ENCODE assay signal across 30 cellular contexts in genomic region chr19:12261554-12261953, GRCh38.
"Had no signal": no experiment of that assay in that cellular context is flagged by ENCODE, and none has a peak within 500 bp of the region (broad histone marks: within the 10 kb centered on the region; RNA-seq: fewer than 3 reads in every experiment).

No MANE protein-coding gene starts in this region.

- H3K36me3 ChIP-seq: ascending aorta, cardiac muscle cell had no signal

- H3K4me3 ChIP-seq: ascending aorta, cardiac muscle cell had no signal

- ATAC-seq: activated CD8-positive, alpha-beta T cell treated with anti-CD3 and anti-CD28 coated beads for 36 hours; activated naive CD8-positive, alpha-beta T cell treated with anti-CD3 and anti-CD28 coated beads, Interleukin-2, amount 50 U/mL, for 24 hours; T-cell had no signal

- H3K27ac ChIP-seq: ascending aorta, cardiac muscle cell, VCaP had no signal

- H3K4me1 ChIP-seq: ascending aorta had no signal

- FAIRE-seq: bronchial epithelial cell, TTC549 had no signal

- DNase-seq: activated B cell treated with CpG ODN at 0.5 μM for 24 hours; activated CD4-positive, alpha-beta memory T cell treated with anti-CD3 and anti-CD28 coated beads for 36 hours; activated CD4-positive, alpha-beta T cell treated with anti-CD3 and anti-CD28 coated beads for 4 hours; activated CD4-positive, alpha-beta T cell treated with anti-CD3 and anti-CD28 coated beads, Interleukin-2, amount 10 ng/mL, durations not matched to agents 24 days and 14 days; activated CD4-positive, alpha-beta T cell treated with anti-CD3 and anti-CD28 coated beads, Interleukin-2, amount 50 U/mL, for 1 hour; activated CD4-positive, alpha-beta T cell treated with anti-CD3 and anti-CD28 coated beads, Interleukin-2, amount 50 U/mL, for 4 hours; activated CD4-positive, CD25-positive, alpha-beta regulatory T cell treated with anti-CD3 and anti-CD28 coated beads, Interleukin-2, amount 50 U/mL, for 72 hours; activated CD8-positive, alpha-beta memory T cell treated with anti-CD3 and anti-CD28 coated beads, Interleukin-2, amount 50 U/mL, for 4 hours; activated CD8-positive, alpha-beta T cell treated with anti-CD3 and anti-CD28 coated beads for 36 hours; activated effector memory CD4-positive, alpha-beta T cell treated with Interleukin-2 at 50 U/mL for 16 hours; activated gamma-delta T cell; activated naive CD4-positive, alpha-beta T cell treated with anti-CD3 and anti-CD28 coated beads, Interleukin-2, amount 10 ng/mL, durations not matched to agents 7 days and 5 days; activated naive CD4-positive, alpha-beta T cell treated with Interleukin-2 at 50 U/mL for 16 hours; activated naive CD8-positive, alpha-beta T cell treated with anti-CD3 and anti-CD28 coated beads, Interleukin-2, amount 10 ng/mL, durations not matched to agents 7 days and 5 days; activated naive CD8-positive, alpha-beta T cell treated with anti-CD3 and anti-CD28 coated beads, Interleukin-2, amount 50 U/mL, for 24 hours; activated T-cell treated with anti-CD3 and anti-CD28 coated beads for 4 hours; activated T-cell treated with anti-CD3 and anti-CD28 coated beads, Interleukin-2, amount 50 U/mL, for 24 hours; activated T-cell treated with anti-CD3 and anti-CD28 coated beads, Interleukin-2, amount 50 U/mL, for 48 hours; amygdala; anterior cingulate cortex; caudate nucleus; cerebellar nuclear complex; T-cell; T-helper 2 cell; T-helper 9 cell had no signal
